12 cellular contexts compared by ENCODE assay signal in the genomic region with DNA sequence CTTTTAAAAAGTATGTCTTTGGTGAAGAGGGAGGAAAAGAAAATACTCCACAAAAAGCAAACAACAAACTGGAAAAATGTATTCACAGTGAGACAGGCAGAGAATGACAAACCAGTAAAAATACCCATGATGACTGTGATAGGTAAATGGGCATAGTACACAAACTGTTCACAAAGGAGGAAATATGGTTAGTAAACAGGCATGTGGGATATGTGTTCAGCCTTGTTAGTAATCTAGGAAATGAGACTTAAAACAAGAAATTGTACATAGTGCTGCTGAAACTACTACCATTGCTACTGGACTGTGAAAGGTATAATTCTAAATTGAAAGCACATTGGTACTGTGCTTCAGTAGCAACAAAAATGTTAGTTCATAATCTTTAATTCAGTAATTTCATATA. TPM values are rescaled to one million over a fixed set of nuclear protein-coding genes. Genes with fewer than 3 reads are reported as not detected.
DNase-seq lines count a peak whose midpoint lies in the region; ATAC-seq and TF ChIP-seq lines count a peak whose summit lies in the region.
"Had no signal": no experiment of that assay in that cellular context is flagged by ENCODE, and none has a peak within 500 bp of the region (broad histone marks: within the 10 kb centered on the region; RNA-seq: fewer than 3 reads in every experiment).

No MANE protein-coding gene starts in this region.

- no peak for TF ChIP-seq POLR2A in breast epithelium (IDR thresholded peaks at IDR 0.05)

- H3K36me3 Mint-ChIP-seq in MCF 10A (ENCODE audit: insufficient read depth, unreplicated experiment) (no peaks in the 10 kb centered on the region), mesothelial cell of epicardium (no peaks in the 10 kb centered on the region)

- H3K4me1 Mint-ChIP-seq in MCF 10A (ENCODE audit: insufficient read depth, unreplicated experiment) (peaks cover 21% of the 10 kb centered on the region), mesothelial cell of epicardium (peaks cover 7% of the 10 kb centered on the region)

- no peaks in the 10 kb centered on the region for H3K4me1 ChIP-seq in breast epithelium
- H3K4me1 ChIP-seq: prostate gland had no signal

- POLR2A ChIA-PET in MCF 10A (lab: Yijun Ruan, JAX), result no interaction called here

- intact Hi-C loops in MCF 10A (cut with micrococcal nuclease) (no loop called here), breast epithelium (cut with DNase I; ENCODE audit: low total_unique reads) (no loop called here)

- H3K4me3 Mint-ChIP-seq in MCF 10A (ENCODE audit: unreplicated experiment) (no peak overlapping the region), mesothelial cell of epicardium (no peak overlapping the region)

- H3K9me3 Mint-ChIP-seq in MCF 10A (ENCODE audit: unreplicated experiment), result peaks cover 6% of the 10 kb centered on the region
- H3K9me3 Mint-ChIP-seq in mesothelial cell of epicardium, result peaks cover 5% of the 10 kb centered on the region

- H3K27ac ChIP-seq in breast epithelium, result no peak overlapping the region
- H3K27ac ChIP-seq: prostate gland had no signal

- H3K36me3 ChIP-seq in breast epithelium, result no peaks in the 10 kb centered on the region
- H3K36me3 ChIP-seq: prostate gland had no signal

- H3K4me3 ChIP-seq in breast epithelium, result no peak overlapping the region
- H3K4me3 ChIP-seq: prostate gland had no signal

- no peak overlapping the region for H3K27ac Mint-ChIP-seq in MCF 10A (ENCODE audit: low read depth, unreplicated experiment)
- H3K27ac Mint-ChIP-seq in mesothelial cell of epicardium, result no peak overlapping the region

- H3K27me3 ChIP-seq in breast epithelium, result no peaks in the 10 kb centered on the region

- DNase-seq in MCF 10A (ENCODE audit: unreplicated experiment) (no peak), breast epithelium (ENCODE audit: low spot score in 2 of 2) (no peak), NCI-H1105 (lab: John Stamatoyannopoulos, UW) (no peak), NCI-H1436 (lab: John Stamatoyannopoulos, UW) (no peak), mesothelial cell of epicardium (ENCODE audit: low spot score in 2 of 2, unreplicated experiment in 2 of 2) (no peak), NOMO-1 treated with DMSO at 0.1 percent for 48 hours (lab: John Stamatoyannopoulos, UW; ENCODE audit: unreplicated experiment) (no peak)
- DNase-seq: activated effector memory CD4-positive, alpha-beta T cell treated with anti-CD3 and anti-CD28 coated beads, Interleukin-2, amount 50 U/mL, for 16 hours; foreskin melanocyte; GDM1 had no signal

- ATAC-seq in HG02588 (IDR thresholded peaks at IDR 0.05; ENCODE audit: unreplicated experiment) (peak; percentile 78), HG03354 (IDR thresholded peaks at IDR 0.05; ENCODE audit: poor library complexity, severe bottlenecking, unreplicated experiment) (peak; percentile 64)

- TSS peak; percentile 6 for BruUV-seq in MCF 10A (replicated peaks; lab: Mats Ljungman, UMichigan)

- H3K27me3 Mint-ChIP-seq in MCF 10A (ENCODE audit: insufficient read depth, unreplicated experiment) (no peaks in the 10 kb centered on the region), mesothelial cell of epicardium (ENCODE audit: low read depth) (no peaks in the 10 kb centered on the region)

- CTCF ChIA-PET in MCF 10A (lab: Yijun Ruan, JAX), result no interaction called here

- TF ChIP-seq CTCF in MCF 10A (IDR thresholded peaks at IDR 0.05; ENCODE audit: unreplicated experiment), result no peak
- TF ChIP-seq CTCF in breast epithelium (IDR thresholded peaks at IDR 0.05), result no peak
- TF ChIP-seq CTCF in mesothelial cell of epicardium (IDR thresholded peaks at IDR 0.05; ENCODE audit: unreplicated experiment), result no peak

- no peaks in the 10 kb centered on the region for H3K9me3 ChIP-seq in breast epithelium
- H3K9me3 ChIP-seq: prostate gland had no signal

RNA-seq across cellular contexts. Expression of a gene that starts 50.1 kb away (rescaled TPM):
- total RNA-seq in MCF 10A (2022) (64.3 and 69.4 TPM in 2 replicates), breast epithelium (10 to 100 TPM; 31.5 to 96.2 (median 59.7) TPM), mesothelial cell of epicardium (42.3 to 47.8 TPM (median 47.0 TPM) in 3 replicates)
